Comparison of ENCODE assay signal across 28 cellular contexts in the genomic region with DNA sequence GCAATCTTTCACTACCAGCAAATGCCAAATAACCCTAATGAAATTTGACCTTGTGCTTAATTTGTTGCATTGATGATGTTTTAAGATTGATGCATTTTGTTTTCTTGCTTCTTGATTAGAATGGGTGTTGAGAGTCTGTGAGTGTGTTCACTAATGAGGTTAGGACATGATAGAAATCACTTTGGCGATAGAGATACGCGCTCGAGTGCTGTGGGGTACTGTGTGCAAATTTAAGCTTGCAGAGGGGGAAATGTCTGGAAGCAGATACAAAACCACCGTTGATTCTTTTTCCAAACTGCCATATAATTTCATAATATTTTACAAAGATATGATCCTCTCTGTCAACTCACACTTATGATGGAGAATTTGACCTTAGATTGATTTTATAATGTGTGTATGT.
"Had no signal": no experiment of that assay in that cellular context is flagged by ENCODE, and none has a peak within 500 bp of the region (broad histone marks: within the 10 kb centered on the region; RNA-seq: fewer than 3 reads in every experiment).

No MANE protein-coding gene starts in this region.

- H3K4me3 Mint-ChIP-seq: activated B cell treated with CpG ODN at 0.5 μM for 24 hours; activated CD4-positive, alpha-beta memory T cell treated with anti-CD3 and anti-CD28 coated beads, Interleukin-2, amount 10 ng/mL, durations not matched to agents 7 days and 5 days; activated CD4-positive, alpha-beta T cell treated with anti-CD3 and anti-CD28 coated beads, Interleukin-2, amount 10 ng/mL, durations not matched to agents 7 days and 5 days; activated naive CD4-positive, alpha-beta T cell treated with anti-CD3 and anti-CD28 coated beads, Interleukin-2, amount 10 ng/mL, durations not matched to agents 7 days and 5 days; activated naive CD8-positive, alpha-beta T cell treated with anti-CD3 and anti-CD28 coated beads, Interleukin-2, amount 10 ng/mL, durations not matched to agents 7 days and 5 days; activated T-cell treated with anti-CD3 and anti-CD28 coated beads, Interleukin-2, amount 50 U/mL, for 24 hours; activated T-cell treated with anti-CD3 and anti-CD28 coated beads, Interleukin-2, amount 50 U/mL, for 72 hours; brain; central memory CD8-positive, alpha-beta T cell; dendritic cell treated with granulocyte-macrophage colony-stimulating factor and Interleukin-4, amounts not matched to agents 40 ng/mL and 50 ng/mL, for 4 days had no signal

- H3K27me3 ChIP-seq: ascending aorta, dorsolateral prefrontal cortex, esophagus muscularis mucosa, foreskin keratinocyte, gastrocnemius medialis, heart left ventricle had no signal

- H3K4me3 ChIP-seq: ascending aorta, coronary artery, dorsolateral prefrontal cortex, esophagus muscularis mucosa, gastrocnemius medialis, heart left ventricle had no signal

- H3K4me1 ChIP-seq: ascending aorta, esophagus muscularis mucosa, foreskin keratinocyte, gastrocnemius medialis, heart left ventricle had no signal

- H3K27me3 Mint-ChIP-seq: activated CD4-positive, alpha-beta memory T cell treated with anti-CD3 and anti-CD28 coated beads, Interleukin-2, amount 10 ng/mL, durations not matched to agents 7 days and 5 days; activated CD4-positive, alpha-beta T cell treated with anti-CD3 and anti-CD28 coated beads, Interleukin-2, amount 10 ng/mL, durations not matched to agents 7 days and 5 days; activated naive CD4-positive, alpha-beta T cell treated with anti-CD3 and anti-CD28 coated beads, Interleukin-2, amount 10 ng/mL, durations not matched to agents 7 days and 5 days; activated T-cell treated with anti-CD3 and anti-CD28 coated beads, Interleukin-2, amount 50 U/mL, for 24 hours; brain; central memory CD8-positive, alpha-beta T cell; dendritic cell treated with granulocyte-macrophage colony-stimulating factor and Interleukin-4, amounts not matched to agents 40 ng/mL and 50 ng/mL, for 4 days had no signal

- H3K36me3 Mint-ChIP-seq: activated naive CD4-positive, alpha-beta T cell treated with anti-CD3 and anti-CD28 coated beads, Interleukin-2, amount 10 ng/mL, durations not matched to agents 7 days and 5 days; activated naive CD8-positive, alpha-beta T cell treated with anti-CD3 and anti-CD28 coated beads, Interleukin-2, amount 10 ng/mL, durations not matched to agents 7 days and 5 days had no signal

- H3K36me3 ChIP-seq: ascending aorta, esophagus muscularis mucosa, gastrocnemius medialis, heart left ventricle, WERI-Rb-1 had no signal

- H3K27ac Mint-ChIP-seq: activated B cell treated with CpG ODN at 0.5 μM for 24 hours; activated CD4-positive, alpha-beta memory T cell treated with anti-CD3 and anti-CD28 coated beads, Interleukin-2, amount 10 ng/mL, durations not matched to agents 7 days and 5 days; activated CD4-positive, alpha-beta T cell treated with anti-CD3 and anti-CD28 coated beads, Interleukin-2, amount 10 ng/mL, durations not matched to agents 7 days and 5 days; activated naive CD4-positive, alpha-beta T cell treated with anti-CD3 and anti-CD28 coated beads, Interleukin-2, amount 10 ng/mL, durations not matched to agents 7 days and 5 days; activated naive CD4-positive, alpha-beta T cell treated with anti-CD3 and anti-CD28 coated beads, Interleukin-2, amount 50 U/mL, for 72 hours; activated naive CD8-positive, alpha-beta T cell treated with anti-CD3 and anti-CD28 coated beads, Interleukin-2, amount 10 ng/mL, durations not matched to agents 7 days and 5 days; activated T-cell treated with anti-CD3 and anti-CD28 coated beads, Interleukin-2, amount 50 U/mL, for 24 hours; activated T-cell treated with anti-CD3 and anti-CD28 coated beads, Interleukin-2, amount 50 U/mL, for 72 hours; brain; dendritic cell treated with granulocyte-macrophage colony-stimulating factor and Interleukin-4, amounts not matched to agents 40 ng/mL and 50 ng/mL, for 4 days had no signal

- H3K27ac ChIP-seq: ascending aorta, coronary artery, dorsolateral prefrontal cortex, esophagus muscularis mucosa, foreskin keratinocyte, gastrocnemius medialis, heart left ventricle, WERI-Rb-1 had no signal

- DNase-seq: activated B cell treated with CpG ODN at 0.5 μM for 24 hours; activated CD4-positive, alpha-beta memory T cell treated with anti-CD3 and anti-CD28 coated beads, Interleukin-2, amount 10 ng/mL, durations not matched to agents 7 days and 5 days; activated CD4-positive, alpha-beta T cell treated with anti-CD3 and anti-CD28 coated beads, Interleukin-2, amount 10 ng/mL, durations not matched to agents 7 days and 5 days; activated CD4-positive, alpha-beta T cell treated with anti-CD3 and anti-CD28 coated beads, Interleukin-2, amount 50 U/mL, for 4 hours; activated CD8-positive, alpha-beta memory T cell treated with anti-CD3 and anti-CD28 coated beads, Interleukin-2, amount 50 U/mL, for 48 hours; activated gamma-delta T cell; activated naive CD4-positive, alpha-beta T cell; activated naive CD4-positive, alpha-beta T cell treated with anti-CD3 and anti-CD28 coated beads, Interleukin-2, amount 10 ng/mL, durations not matched to agents 7 days and 5 days; activated naive CD8-positive, alpha-beta T cell treated with anti-CD3 and anti-CD28 coated beads, Interleukin-2, amount 10 ng/mL, durations not matched to agents 7 days and 5 days; activated T-cell treated with anti-CD3 and anti-CD28 coated beads for 4 hours; activated T-cell treated with anti-CD3 and anti-CD28 coated beads, Interleukin-2, amount 50 U/mL, for 24 hours; activated T-cell treated with anti-CD3 and anti-CD28 coated beads, Interleukin-2, amount 50 U/mL, for 72 hours; dorsolateral prefrontal cortex; effector memory CD4-positive, alpha-beta T cell; erythroblast; foreskin keratinocyte; gastrocnemius medialis; glutamatergic neuron; heart left ventricle; T-helper 2 cell; WERI-Rb-1 had no signal

- H3K4me1 Mint-ChIP-seq: activated B cell treated with CpG ODN at 0.5 μM for 24 hours; activated CD4-positive, alpha-beta memory T cell treated with anti-CD3 and anti-CD28 coated beads, Interleukin-2, amount 10 ng/mL, durations not matched to agents 7 days and 5 days; activated CD4-positive, alpha-beta T cell treated with anti-CD3 and anti-CD28 coated beads, Interleukin-2, amount 10 ng/mL, durations not matched to agents 7 days and 5 days; activated naive CD4-positive, alpha-beta T cell treated with anti-CD3 and anti-CD28 coated beads, Interleukin-2, amount 10 ng/mL, durations not matched to agents 7 days and 5 days; activated naive CD8-positive, alpha-beta T cell treated with anti-CD3 and anti-CD28 coated beads, Interleukin-2, amount 10 ng/mL, durations not matched to agents 7 days and 5 days; central memory CD8-positive, alpha-beta T cell had no signal
